19 cellular contexts compared by ENCODE assay signal in genomic region chr12:15364221-15365170, GRCh38. TPM values are rescaled to one million over a fixed set of nuclear protein-coding genes. Genes with fewer than 3 reads are reported as not detected.
DNase-seq lines count a peak whose midpoint lies in the region; ATAC-seq and TF ChIP-seq lines count a peak whose summit lies in the region.
"Had no signal": no experiment of that assay in that cellular context is flagged by ENCODE, and none has a peak within 500 bp of the region (broad histone marks: within the 10 kb centered on the region; RNA-seq: fewer than 3 reads in every experiment).

No MANE protein-coding gene starts in this region.

- H3K9me3 ChIP-seq in prostate gland = no peaks in the 10 kb centered on the region
- H3K9me3 ChIP-seq in body of pancreas = no peaks in the 10 kb centered on the region
- H3K9me3 ChIP-seq in esophagus muscularis mucosa = no peaks in the 10 kb centered on the region
- H3K9me3 ChIP-seq: mucosa of descending colon, ovary, Peyer's patch, vagina had no signal

- H3K4me3 ChIP-seq in cardiac fibroblast (replicated peaks in 1 of 2; ENCODE audit: low read depth in 2 of 2, low read length in 2 of 2) (no peak overlapping the region), prostate gland (no peak overlapping the region), body of pancreas (no peak overlapping the region), esophagus muscularis mucosa (no peak overlapping the region)
- H3K4me3 ChIP-seq: mucosa of descending colon, ovary, Peyer's patch, vagina had no signal

- ATAC-seq in GM21515 (IDR thresholded peaks at IDR 0.05; ENCODE audit: unreplicated experiment) (no peak), body of pancreas (no peak)
- ATAC-seq: effector memory CD8-positive, alpha-beta T cell; mucosa of descending colon; T-helper 17 cell had no signal

- H3K27me3 ChIP-seq in prostate gland (replicated peaks; ENCODE audit: insufficient read depth) = no peaks in the 10 kb centered on the region
- no peaks in the 10 kb centered on the region for H3K27me3 ChIP-seq in body of pancreas
- no peaks in the 10 kb centered on the region for H3K27me3 ChIP-seq in esophagus muscularis mucosa
- H3K27me3 ChIP-seq: ovary, Peyer's patch, vagina had no signal

- DNase-seq in HPDE6-E6E7 (ENCODE audit: extremely low spot score) (peak; percentile 5), NCI-H748 (lab: John Stamatoyannopoulos, UW; ENCODE audit: unreplicated experiment) (peak; percentile 70), cardiac fibroblast (ENCODE audit: low read depth in 2 of 2) (peak; percentile 12 to 68), prostate gland (ENCODE audit: low spot score) (peak; percentile 5), body of pancreas (no peak), esophagus muscularis mucosa (ENCODE audit: extremely low spot score) (no peak)
- DNase-seq: activated CD4-positive, alpha-beta T cell treated with anti-CD3 and anti-CD28 coated beads for 1 hour; activated CD8-positive, alpha-beta memory T cell treated with anti-CD3 and anti-CD28 coated beads, Interleukin-2, amount 50 U/mL, for 48 hours; activated naive CD4-positive, alpha-beta T cell treated with anti-CD3 and anti-CD28 coated beads for 36 hours; DMS79 treated with DMSO at 0.1 percent for 48 hours; effector memory CD8-positive, alpha-beta T cell; mucosa of descending colon; NCI-H1436 treated with DMSO at 0.1 percent for 48 hours; NCI-H510A treated with DMSO at 0.1 percent for 48 hours; ovary; Peyer's patch; T-helper 17 cell had no signal

- H3K27ac ChIP-seq in prostate gland (no peak overlapping the region), body of pancreas (no peak overlapping the region), esophagus muscularis mucosa (replicated peaks in 1 of 4) (no peak overlapping the region)
- H3K27ac ChIP-seq: ovary, Peyer's patch, vagina had no signal

- TF ChIP-seq POLR2A in prostate gland (IDR thresholded peaks at IDR 0.05) (no peak), body of pancreas (IDR thresholded peaks at IDR 0.05) (no peak), esophagus muscularis mucosa (IDR thresholded peaks at IDR 0.05; ENCODE audit: low read depth) (no peak)

- 41% methylated on average over 4 of the region's 4 CpGs for WGBS in prostate gland
- 34 to 35% methylated on average over 4 of the region's 4 CpGs for WGBS in body of pancreas, 2 donors
- WGBS in esophagus muscularis mucosa = 69% methylated on average over 4 of the region's 4 CpGs

- intact Hi-C loops in prostate gland (cut with DNase I) = no loop called here
- intact Hi-C loops in body of pancreas (cut with DNase I) = no loop called here
- intact Hi-C loops in esophagus muscularis mucosa (cut with DNase I) = no loop called here

- H3K4me1 ChIP-seq in prostate gland (replicated peaks) (no peaks in the 10 kb centered on the region), body of pancreas (peaks cover 5% of the 10 kb centered on the region), esophagus muscularis mucosa (no peaks in the 10 kb centered on the region)
- H3K4me1 ChIP-seq: Peyer's patch, vagina had no signal

- TF ChIP-seq CTCF in cardiac fibroblast (IDR thresholded peaks at IDR 0.05; ENCODE audit: low read depth, low read length) (no peak), prostate gland (IDR thresholded peaks at IDR 0.05) (no peak), body of pancreas (IDR thresholded peaks at IDR 0.05) (no peak), esophagus muscularis mucosa (IDR thresholded peaks at IDR 0.05) (no peak)

- H3K36me3 ChIP-seq in prostate gland (no peaks in the 10 kb centered on the region), body of pancreas (replicated peaks in 1 of 2; ENCODE audit: insufficient read depth in 1 of 2, low read depth in 2 of 2) (no peaks in the 10 kb centered on the region), esophagus muscularis mucosa (no peaks in the 10 kb centered on the region)
- H3K36me3 ChIP-seq: ovary, Peyer's patch, vagina had no signal

- TF ChIP-seq EP300 in esophagus muscularis mucosa (IDR thresholded peaks at IDR 0.05) = no peak

RNA-seq across cellular contexts. Expression of gene PTPRO, which starts 42.2 kb away (rescaled TPM):
- total RNA-seq in prostate gland = 1 to 10 TPM in 1 of 2 donors, under 1 TPM in 1; 0.55 to 1.4 TPM
- 1 to 10 TPM; 1.3 to 2.6 TPM for total RNA-seq in body of pancreas
- 1 to 10 TPM in 2 of 4 donors, under 1 TPM in 2; 0.52 to 5.0 (median 1.0) TPM for total RNA-seq in esophagus muscularis mucosa

Comparison
In these comparisons a context has a peak if more than half of its experiments do, and no peak if none do; other contexts are left out.
1. DNase-seq: peak in HPDE6-E6E7 (single experiment), NCI-H748 (single experiment), cardiac fibroblast (2 of 2) and prostate gland (single experiment); none in body of pancreas (0 of 4) and esophagus muscularis mucosa (single experiment).